Comparison of ENCODE assay signal across 17 cellular contexts in genomic region chr4:168641811-168642140, GRCh38.
DNase-seq lines count a peak whose midpoint lies in the region; ATAC-seq and TF ChIP-seq lines count a peak whose summit lies in the region.
"Had no signal": no experiment of that assay in that cellular context is flagged by ENCODE, and none has a peak within 500 bp of the region (broad histone marks: within the 10 kb centered on the region; RNA-seq: fewer than 3 reads in every experiment).

No MANE protein-coding gene starts in this region.

- H3K9me3 ChIP-seq in cardiac muscle cell (ENCODE audit: low read depth) (no peaks in the 10 kb centered on the region), mesenchymal stem cell (ENCODE audit: control insufficient read depth, low read length) (no peaks in the 10 kb centered on the region), parathyroid adenoma (ENCODE audit: control insufficient read depth, low read length) (no peaks in the 10 kb centered on the region), upper lobe of right lung (no peaks in the 10 kb centered on the region)
- H3K9me3 ChIP-seq: BE2C had no signal

- H3K4me3 ChIP-seq in cardiac muscle cell (no peak overlapping the region), mesenchymal stem cell (ENCODE audit: insufficient read depth in 1 of 2, low read depth in 1 of 2, low read length in 2 of 2) (no peak overlapping the region), parathyroid adenoma (ENCODE audit: low read depth, low read length) (no peak overlapping the region), upper lobe of right lung (no peak overlapping the region)

- H3K9me3 Mint-ChIP-seq in activated T-cell treated with anti-CD3 and anti-CD28 coated beads, Interleukin-2, amount 50 U/mL, for 72 hours: no peaks in the 10 kb centered on the region
- H3K9me3 Mint-ChIP-seq: IgD-negative memory B cell had no signal

- H2BK15ac ChIP-seq in mesenchymal stem cell (ENCODE audit: low read depth, poor library complexity, severe bottlenecking): no peak overlapping the region

- no peak overlapping the region for H4K8ac ChIP-seq in mesenchymal stem cell (ENCODE audit: low read length)

- no peak overlapping the region for H3K4me3 Mint-ChIP-seq in activated T-cell treated with anti-CD3 and anti-CD28 coated beads, Interleukin-2, amount 50 U/mL, for 72 hours
- H3K4me3 Mint-ChIP-seq: CD4-positive, alpha-beta T cell; IgD-negative memory B cell had no signal

- no peak overlapping the region for H4K91ac ChIP-seq in mesenchymal stem cell (ENCODE audit: low read length)

- H3K23ac ChIP-seq in mesenchymal stem cell (ENCODE audit: low read length in 2 of 2): no peak overlapping the region

- no peak overlapping the region for H2BK120ac ChIP-seq in mesenchymal stem cell (ENCODE audit: low read depth, low read length)

- H3K27me3 ChIP-seq in cardiac muscle cell (no peaks in the 10 kb centered on the region), mesenchymal stem cell (ENCODE audit: control insufficient read depth in 1 of 2, insufficient read depth in 1 of 2, low read length in 2 of 2) (no peaks in the 10 kb centered on the region), parathyroid adenoma (ENCODE audit: control insufficient read depth, insufficient read depth, low read length) (no peaks in the 10 kb centered on the region), upper lobe of right lung (no peaks in the 10 kb centered on the region)
- H3K27me3 ChIP-seq: BE2C had no signal

- H3K9ac ChIP-seq in mesenchymal stem cell (ENCODE audit: low read length) (no peak overlapping the region), parathyroid adenoma (no peak overlapping the region)

- no peak overlapping the region for H3K14ac ChIP-seq in mesenchymal stem cell (ENCODE audit: low read length in 2 of 2)

- peaks cover 3% of the 10 kb centered on the region for H3K79me2 ChIP-seq in parathyroid adenoma

- no peaks in the 10 kb centered on the region for H3K36me3 Mint-ChIP-seq in activated T-cell treated with anti-CD3 and anti-CD28 coated beads, Interleukin-2, amount 50 U/mL, for 72 hours (ENCODE audit: insufficient read depth in 2 of 2)
- H3K36me3 Mint-ChIP-seq: IgD-negative memory B cell had no signal

- peak overlapping the region; percentile 69 for H3K27ac ChIP-seq in cardiac muscle cell
- H3K27ac ChIP-seq in mesenchymal stem cell (ENCODE audit: low read length, poor library complexity, severe bottlenecking): no peak overlapping the region
- peak overlapping the region; percentile 87 for H3K27ac ChIP-seq in parathyroid adenoma
- H3K27ac ChIP-seq in upper lobe of right lung: peak overlapping the region; percentile 37
- H3K27ac ChIP-seq: 22Rv1 had no signal

- TF ChIP-seq CTCF in cardiac muscle cell (IDR thresholded peaks at IDR 0.05; ENCODE audit: low read depth, low read length) (no peak), parathyroid adenoma (IDR thresholded peaks at IDR 0.05) (no peak), upper lobe of right lung (IDR thresholded peaks at IDR 0.05) (no peak)

- peak overlapping the region; percentile 76 for H2AK5ac ChIP-seq in mesenchymal stem cell (ENCODE audit: low read length, severe bottlenecking)

- ATAC-seq in Right ventricle myocardium superior (ENCODE audit: poor library complexity): no peak
- no peak for ATAC-seq in upper lobe of right lung
- ATAC-seq in HG02885 (IDR thresholded peaks at IDR 0.05; ENCODE audit: poor library complexity, unreplicated experiment): no peak
- no peak for ATAC-seq in activated T-cell treated with anti-CD3 and anti-CD28 coated beads, Interleukin-2, amount 50 U/mL, for 72 hours (replicated peaks in 1 of 2)

- no peaks in the 10 kb centered on the region for H3K4me1 Mint-ChIP-seq in activated T-cell treated with anti-CD3 and anti-CD28 coated beads, Interleukin-2, amount 50 U/mL, for 72 hours (ENCODE audit: low read depth)
- H3K4me1 Mint-ChIP-seq: IgD-negative memory B cell had no signal

- no peak overlapping the region for H2BK12ac ChIP-seq in mesenchymal stem cell (ENCODE audit: low read length in 2 of 2)

- H3K4me1 ChIP-seq in cardiac muscle cell (ENCODE audit: low read depth): peaks cover 26% of the 10 kb centered on the region
- H3K4me1 ChIP-seq in mesenchymal stem cell (ENCODE audit: control insufficient read depth, insufficient read depth, low read depth, low read length): peaks cover 13% of the 10 kb centered on the region
- H3K4me1 ChIP-seq in parathyroid adenoma: peaks cover 19% of the 10 kb centered on the region
- H3K4me1 ChIP-seq in upper lobe of right lung: peaks cover 6% of the 10 kb centered on the region

- 96% methylated on average over 3 of the region's 3 CpGs for WGBS in mesenchymal stem cell

- H3K36me3 ChIP-seq in cardiac muscle cell: no peaks in the 10 kb centered on the region
- H3K36me3 ChIP-seq in mesenchymal stem cell (ENCODE audit: control insufficient read depth in 1 of 2, insufficient read depth in 2 of 2, low read depth in 1 of 2, low read length in 2 of 2): no peaks in the 10 kb centered on the region
- no peaks in the 10 kb centered on the region for H3K36me3 ChIP-seq in parathyroid adenoma (ENCODE audit: control insufficient read depth, insufficient read depth, low read length)
- H3K36me3 ChIP-seq in upper lobe of right lung: no peaks in the 10 kb centered on the region
- H3K36me3 ChIP-seq: BE2C had no signal

- H2AFZ ChIP-seq in mesenchymal stem cell (ENCODE audit: low read depth, low read length) (no peak overlapping the region), parathyroid adenoma (peak overlapping the region; percentile 38)

- no peak overlapping the region for H3K4me2 ChIP-seq in mesenchymal stem cell (ENCODE audit: low read length, poor library complexity, severe bottlenecking)
- H3K4me2 ChIP-seq in parathyroid adenoma (ENCODE audit: low read length): no peak overlapping the region

- no peak overlapping the region for H2BK5ac ChIP-seq in mesenchymal stem cell (ENCODE audit: low read depth, low read length, poor library complexity, severe bottlenecking)

- no peaks in the 10 kb centered on the region for H3K27me3 Mint-ChIP-seq in activated T-cell treated with anti-CD3 and anti-CD28 coated beads, Interleukin-2, amount 50 U/mL, for 72 hours (ENCODE audit: low read depth)
- H3K27me3 Mint-ChIP-seq: IgD-negative memory B cell had no signal

- DNase-seq in cardiac muscle cell (ENCODE audit: low read depth in 1 of 2, low spot score in 1 of 2) (no peak), Right ventricle myocardium superior (no peak), mesenchymal stem cell (no peak), upper lobe of right lung (no peak)
- no peak for DNase-seq in stimulated activated naive CD4-positive, alpha-beta T cell (lab: John Stamatoyannopoulos, UW)
- DNase-seq in activated T-cell treated with anti-CD3 and anti-CD28 coated beads, Interleukin-2, amount 50 U/mL, for 72 hours: no peak
- DNase-seq: BE2C; Calu3; CD4-positive, alpha-beta T cell; DMS53; NCI-H1105; NCI-H1694; NCI-H526 treated with DMSO at 0.1 percent for 48 hours had no signal

- no peak overlapping the region for H3K27ac Mint-ChIP-seq in activated T-cell treated with anti-CD3 and anti-CD28 coated beads, Interleukin-2, amount 50 U/mL, for 72 hours
- H3K27ac Mint-ChIP-seq: CD4-positive, alpha-beta T cell; IgD-negative memory B cell had no signal

- peaks cover 14% of the 10 kb centered on the region for H3K79me1 ChIP-seq in mesenchymal stem cell (replicated peaks; ENCODE audit: low read length, poor library complexity, severe bottlenecking)

- intact Hi-C loops in Right ventricle myocardium superior (cut with DNase I) (no loop called here), upper lobe of right lung (cut with DNase I) (no loop called here)

- no peak overlapping the region for H3K18ac ChIP-seq in mesenchymal stem cell (ENCODE audit: low read depth in 1 of 2, low read length in 2 of 2)

- H3K4ac ChIP-seq in mesenchymal stem cell (ENCODE audit: low read depth in 1 of 2, low read length in 2 of 2): no peak overlapping the region
